8 cellular contexts compared by ENCODE assay signal in the genomic region with DNA sequence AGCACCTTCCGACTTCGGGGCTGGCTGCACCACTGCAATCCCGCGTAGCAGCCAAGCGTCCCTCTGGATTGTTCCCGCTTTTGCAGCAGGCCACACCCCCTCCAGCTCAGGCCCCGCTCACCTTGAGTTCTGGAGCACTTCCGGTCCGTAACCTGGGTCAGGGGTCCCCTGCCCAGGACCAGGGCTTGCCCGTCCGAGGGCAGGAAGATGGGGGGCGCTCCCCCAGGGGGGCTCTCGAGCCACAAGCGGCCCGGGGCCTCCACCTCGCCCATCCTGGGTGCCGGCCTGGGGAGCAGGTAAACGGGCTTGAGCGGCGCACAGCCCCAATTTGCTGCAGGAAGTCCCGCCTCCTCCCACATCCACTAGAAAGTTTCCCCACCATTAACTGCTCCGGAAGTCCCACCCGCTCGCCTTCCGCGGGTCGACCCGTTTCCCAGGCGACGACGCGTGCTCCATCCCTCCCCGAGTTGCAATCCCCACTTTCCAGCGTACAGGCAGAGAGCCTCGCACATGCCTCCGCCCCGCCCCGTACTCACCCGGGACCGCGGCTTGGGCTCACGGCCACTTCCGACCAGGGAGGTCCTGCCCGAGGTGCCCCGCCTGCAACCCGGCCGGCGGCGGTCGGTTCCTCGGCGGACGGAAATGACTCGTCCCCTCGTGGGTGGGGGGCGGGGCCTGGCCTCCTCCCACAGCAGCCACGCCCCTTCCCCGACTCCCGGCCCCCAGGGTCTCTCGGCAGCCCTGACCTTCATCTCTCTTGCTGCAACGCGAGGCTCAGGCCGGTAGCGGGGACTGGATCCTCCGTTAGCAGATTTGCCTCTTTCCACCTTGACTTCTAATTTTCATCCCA. TPM values are rescaled to one million over a fixed set of nuclear protein-coding genes. Genes with fewer than 3 reads are reported as not detected.
DNase-seq lines count a peak whose midpoint lies in the region; ATAC-seq and TF ChIP-seq lines count a peak whose summit lies in the region.

A gene (minus strand): TSS at position 644 of the 850 bp plus-strand sequence. CDS start 372 bp downstream, at position 272.

- POLR2A ChIA-PET in CD4-positive, alpha-beta T cell (lab: Charles Lee), result interaction anchor here (0.7 to 5.2 kb wide), 10 partner anchors 9 to 225 kb away, joined by 3 to 75 read pairs (median 6); a partner anchor contains a TSS

- TF ChIP-seq CTCF in CD4-positive, alpha-beta T cell (IDR thresholded peaks at IDR 0.05), result no peak

- H3K4me3 ChIP-seq in HUES48 (ENCODE audit: low read depth, low read length), result peak within 1 kb of the TSS; percentile 99
- H3K4me3 ChIP-seq in mesenchymal stem cell (ENCODE audit: insufficient read depth in 1 of 2, low read depth in 1 of 2, low read length in 2 of 2), result peak within 1 kb of the TSS; percentile 85 to 93

- H3K14ac ChIP-seq in mesenchymal stem cell (ENCODE audit: low read length in 2 of 2), result peak within 1 kb of the TSS in 1 of 2 experiments; percentile 84

- WGBS in mesenchymal stem cell, result under 1% methylated on average over 62 of the region's 65 CpGs

- H3K9me3 ChIP-seq in CD4-positive, alpha-beta T cell (ENCODE audit: control insufficient read depth, low read length), result no peaks in the 10 kb centered on the region
- H3K9me3 ChIP-seq in HUES48 (ENCODE audit: control insufficient read depth, insufficient read depth, low read length) (no peaks in the 10 kb centered on the region), mesenchymal stem cell (ENCODE audit: control insufficient read depth, low read length) (no peaks in the 10 kb centered on the region)

- H2AK5ac ChIP-seq in mesenchymal stem cell (ENCODE audit: low read length, severe bottlenecking), result peak within 1 kb of the TSS; percentile 81

- H2BK15ac ChIP-seq in mesenchymal stem cell (ENCODE audit: low read depth, poor library complexity, severe bottlenecking), result peak within 1 kb of the TSS; percentile 87

- peak within 1 kb of the TSS; percentile 5 to 83 for H3K4ac ChIP-seq in mesenchymal stem cell (ENCODE audit: low read depth in 1 of 2, low read length in 2 of 2)

- H3K4me2 ChIP-seq in mesenchymal stem cell (ENCODE audit: low read length, poor library complexity, severe bottlenecking), result peak within 1 kb of the TSS; percentile 74

- peak within 1 kb of the TSS in 1 of 2 experiments; percentile 47 for H3K23ac ChIP-seq in mesenchymal stem cell (ENCODE audit: low read length in 2 of 2)

- H3K36me3 Mint-ChIP-seq in CD4-positive, alpha-beta T cell (ENCODE audit: low read depth), result peaks cover 41% of the 10 kb centered on the region
- peaks cover 53% of the 10 kb centered on the region for H3K36me3 Mint-ChIP-seq in effector memory CD8-positive, alpha-beta T cell (ENCODE audit: insufficient read depth)

- H2BK5ac ChIP-seq in mesenchymal stem cell (ENCODE audit: low read depth, low read length, poor library complexity, severe bottlenecking), result peak within 1 kb of the TSS; percentile 21

- peaks cover 25% of the 10 kb centered on the region for H3K79me1 ChIP-seq in mesenchymal stem cell (replicated peaks; ENCODE audit: low read length, poor library complexity, severe bottlenecking)

- no peak within 1 kb of the TSS for H3K27ac Mint-ChIP-seq in CD4-positive, alpha-beta T cell
- peak within 1 kb of the TSS in 1 of 2 donors; percentile 95 for H3K27ac Mint-ChIP-seq in effector memory CD8-positive, alpha-beta T cell

- H4K91ac ChIP-seq in mesenchymal stem cell (ENCODE audit: low read length), result peak within 1 kb of the TSS; percentile 89

- H3K18ac ChIP-seq in mesenchymal stem cell (ENCODE audit: low read depth in 1 of 2, low read length in 2 of 2), result peak within 1 kb of the TSS; percentile 91 to 98

- peak within 1 kb of the TSS; percentile 49 for H2AFZ ChIP-seq in mesenchymal stem cell (ENCODE audit: low read depth, low read length)

- peaks cover 33% of the 10 kb centered on the region for H3K36me3 ChIP-seq in HUES48 (ENCODE audit: control insufficient read depth, insufficient read depth, low read length)
- peaks cover 39 to 56% of the 10 kb centered on the region in 2 experiments for H3K36me3 ChIP-seq in mesenchymal stem cell (ENCODE audit: control insufficient read depth in 1 of 2, insufficient read depth in 2 of 2, low read depth in 1 of 2, low read length in 2 of 2)

- peak; percentile 64 to 86 (median 78) for DNase-seq in CD4-positive, alpha-beta T cell
- DNase-seq in NOMO-1 treated with dmso at 0.1 percent for 144 hours (lab: John Stamatoyannopoulos, UW; ENCODE audit: unreplicated experiment) (peak; percentile 95), mesenchymal stem cell (peak; percentile 96)
- DNase-seq in activated CD8-positive, alpha-beta memory T cell treated with anti-CD3 and anti-CD28 coated beads for 4 hours (ENCODE audit: low read depth in 2 of 2), result peak; percentile 74 to 85
- peak; percentile 82 to 84 (median 83) for DNase-seq in effector memory CD8-positive, alpha-beta T cell
- DNase-seq in stimulated activated CD8-positive, alpha-beta memory T cell treated with anti-CD3 and anti-CD28 coated beads, Interleukin-12 subunit alpha, Interleukin-12 subunit beta, amount 100 ng/mL, for 4 hours (ENCODE audit: low read depth), result peak; percentile 82

- intact Hi-C loops in CD4-positive, alpha-beta T cell (cut with DNase I, micrococcal nuclease), result loop anchor here (1.0 to 2.0 kb wide), 4 partner anchors 10 to 101 kb away; a partner anchor contains a TSS

- H3K9ac ChIP-seq in HUES48 (ENCODE audit: low read depth, low read length) (peak within 1 kb of the TSS; percentile 84), mesenchymal stem cell (ENCODE audit: low read length) (peak within 1 kb of the TSS; percentile 86)

- peak within 1 kb of the TSS; percentile 95 for H4K8ac ChIP-seq in mesenchymal stem cell (ENCODE audit: low read length)

- H3K9me3 Mint-ChIP-seq in CD4-positive, alpha-beta T cell, result no peaks in the 10 kb centered on the region
- H3K9me3 Mint-ChIP-seq in effector memory CD8-positive, alpha-beta T cell, result no peaks in the 10 kb centered on the region

- no peaks in the 10 kb centered on the region for H3K27me3 ChIP-seq in CD4-positive, alpha-beta T cell (ENCODE audit: control insufficient read depth, insufficient read depth, low read length)
- no peaks in the 10 kb centered on the region for H3K27me3 ChIP-seq in HUES48 (ENCODE audit: control insufficient read depth, insufficient read depth, low read length)
- no peaks in the 10 kb centered on the region for H3K27me3 ChIP-seq in mesenchymal stem cell (ENCODE audit: control insufficient read depth in 1 of 2, insufficient read depth in 1 of 2, low read length in 2 of 2)

- H3K4me3 Mint-ChIP-seq in CD4-positive, alpha-beta T cell, result peak within 1 kb of the TSS; percentile 95
- no peak within 1 kb of the TSS for H3K4me3 Mint-ChIP-seq in effector memory CD8-positive, alpha-beta T cell

- CTCF ChIA-PET in CD4-positive, alpha-beta T cell (lab: Charles Lee), result no interaction called here

- H2BK120ac ChIP-seq in mesenchymal stem cell (ENCODE audit: low read depth, low read length), result peak within 1 kb of the TSS; percentile 29

- peaks cover 15% of the 10 kb centered on the region for H3K4me1 ChIP-seq in HUES48 (ENCODE audit: control insufficient read depth, insufficient read depth, low read length)
- H3K4me1 ChIP-seq in mesenchymal stem cell (ENCODE audit: control insufficient read depth, insufficient read depth, low read depth, low read length), result peaks cover 43% of the 10 kb centered on the region

- peak within 1 kb of the TSS; percentile 55 to 91 for H2BK12ac ChIP-seq in mesenchymal stem cell (ENCODE audit: low read length in 2 of 2)

- peak within 1 kb of the TSS; percentile 90 for H3K27ac ChIP-seq in CD4-positive, alpha-beta T cell (ENCODE audit: low read depth, low read length)
- H3K27ac ChIP-seq in HUES48 (ENCODE audit: low read depth, low read length) (peak within 1 kb of the TSS; percentile 96), mesenchymal stem cell (ENCODE audit: low read length, poor library complexity, severe bottlenecking) (peak within 1 kb of the TSS; percentile 94)

- H3K27me3 Mint-ChIP-seq in CD4-positive, alpha-beta T cell, result no peaks in the 10 kb centered on the region
- no peaks in the 10 kb centered on the region for H3K27me3 Mint-ChIP-seq in effector memory CD8-positive, alpha-beta T cell

- ATAC-seq in CD4-positive, alpha-beta T cell (ENCODE audit: poor library complexity), result peak; percentile 33
- ATAC-seq in GM19468 (IDR thresholded peaks at IDR 0.05; ENCODE audit: extremely low read depth, unreplicated experiment), result peak; percentile 10
- ATAC-seq in effector memory CD8-positive, alpha-beta T cell (replicated peaks), result peak; percentile 51

- peaks cover 39% of the 10 kb centered on the region for H3K4me1 Mint-ChIP-seq in CD4-positive, alpha-beta T cell (ENCODE audit: low read depth)
- peaks cover 37 to 41% of the 10 kb centered on the region in 2 donors for H3K4me1 Mint-ChIP-seq in effector memory CD8-positive, alpha-beta T cell (ENCODE audit: low read depth in 2 of 2)

RNA-seq across cellular contexts. Expression of the gene that starts here (rescaled TPM):
- total RNA-seq in CD4-positive, alpha-beta T cell, result 10 to 100 TPM; 96.1 to 98.1 TPM
- 46.8 TPM for polyA plus RNA-seq in mesenchymal stem cell (2013, experiment 1 of 2)
- 44.2 TPM for polyA plus RNA-seq in mesenchymal stem cell (2013, experiment 2 of 2)

Comparison
In these comparisons a context has a peak if more than half of its experiments do, and no peak if none do; other contexts are left out.
1. Peak in every context shown above with its lines: DNase-seq, ATAC-seq, H3K4me3 ChIP-seq and H3K27ac ChIP-seq.